Comparison of ENCODE assay signal across 14 cellular contexts in genomic region chr1:236365999-236366570, GRCh38. TPM values are rescaled to one million over a fixed set of nuclear protein-coding genes. Genes with fewer than 3 reads are reported as not detected.
"Had no signal": no experiment of that assay in that cellular context is flagged by ENCODE, and none has a peak within 500 bp of the region (broad histone marks: within the 10 kb centered on the region; RNA-seq: fewer than 3 reads in every experiment).

No MANE protein-coding gene starts in this region.

- H3K27ac ChIP-seq: coronary artery, gastrocnemius medialis, skin epidermis, tibial nerve had no signal

- H3K4me3 Mint-ChIP-seq: activated CD4-positive, alpha-beta T cell treated with anti-CD3 and anti-CD28 coated beads, Interleukin-2, amount 10 ng/mL, durations not matched to agents 7 days and 5 days; natural killer cell treated with Interleukin-12 subunit alpha and Interleukin-12 subunit beta and Interleukin-15 and Interleukin-18, amount 100 ng/mL, for 72 hours; T-helper 17 cell had no signal

- H3K27ac Mint-ChIP-seq: activated CD4-positive, alpha-beta T cell treated with anti-CD3 and anti-CD28 coated beads, Interleukin-2, amount 10 ng/mL, durations not matched to agents 7 days and 5 days; natural killer cell treated with Interleukin-12 subunit alpha and Interleukin-12 subunit beta and Interleukin-15 and Interleukin-18, amount 100 ng/mL, for 72 hours; T-helper 17 cell had no signal

- H3K36me3 ChIP-seq: gastrocnemius medialis, tibial nerve had no signal

- H3K27me3 Mint-ChIP-seq: T-helper 17 cell had no signal

- H3K4me1 ChIP-seq: gastrocnemius medialis, tibial nerve had no signal

- H3K4me1 Mint-ChIP-seq: T-helper 17 cell had no signal

- DNase-seq: activated CD4-positive, alpha-beta T cell treated with anti-CD3 and anti-CD28 coated beads, Interleukin-2, amount 10 ng/mL, durations not matched to agents 7 days and 5 days; activated CD4-positive, CD25-positive, alpha-beta regulatory T cell; activated CD8-positive, alpha-beta memory T cell treated with anti-CD3 and anti-CD28 coated beads for 24 hours; activated naive CD4-positive, alpha-beta T cell treated with Interleukin-2 at 50 U/mL for 16 hours; central memory CD4-positive, alpha-beta T cell; effector CD8-positive, alpha-beta T cell; gastrocnemius medialis; hippocampal formation; mammary epithelial cell; T-helper 17 cell had no signal

- ATAC-seq: gastrocnemius medialis; natural killer cell treated with Interleukin-12 subunit alpha and Interleukin-12 subunit beta and Interleukin-15 and Interleukin-18, amount 100 ng/mL, for 72 hours; T-helper 17 cell had no signal

- H3K4me3 ChIP-seq: coronary artery, gastrocnemius medialis, skin epidermis, tibial nerve had no signal

- H3K36me3 Mint-ChIP-seq: natural killer cell treated with Interleukin-12 subunit alpha and Interleukin-12 subunit beta and Interleukin-15 and Interleukin-18, amount 100 ng/mL, for 72 hours had no signal

- H3K9me3 Mint-ChIP-seq: activated CD4-positive, alpha-beta T cell treated with anti-CD3 and anti-CD28 coated beads, Interleukin-2, amount 10 ng/mL, durations not matched to agents 7 days and 5 days; natural killer cell treated with Interleukin-12 subunit alpha and Interleukin-12 subunit beta and Interleukin-15 and Interleukin-18, amount 100 ng/mL, for 72 hours had no signal

- H3K27me3 ChIP-seq: gastrocnemius medialis, tibial nerve had no signal

- H3K9me3 ChIP-seq: gastrocnemius medialis had no signal

RNA-seq across cellular contexts. Expression of gene EDARADD, which starts 28.0 kb away (rescaled TPM):
- total RNA-seq: gastrocnemius medialis had no signal
